Comparison of ENCODE assay signal across 9 cellular contexts in the genomic region with DNA sequence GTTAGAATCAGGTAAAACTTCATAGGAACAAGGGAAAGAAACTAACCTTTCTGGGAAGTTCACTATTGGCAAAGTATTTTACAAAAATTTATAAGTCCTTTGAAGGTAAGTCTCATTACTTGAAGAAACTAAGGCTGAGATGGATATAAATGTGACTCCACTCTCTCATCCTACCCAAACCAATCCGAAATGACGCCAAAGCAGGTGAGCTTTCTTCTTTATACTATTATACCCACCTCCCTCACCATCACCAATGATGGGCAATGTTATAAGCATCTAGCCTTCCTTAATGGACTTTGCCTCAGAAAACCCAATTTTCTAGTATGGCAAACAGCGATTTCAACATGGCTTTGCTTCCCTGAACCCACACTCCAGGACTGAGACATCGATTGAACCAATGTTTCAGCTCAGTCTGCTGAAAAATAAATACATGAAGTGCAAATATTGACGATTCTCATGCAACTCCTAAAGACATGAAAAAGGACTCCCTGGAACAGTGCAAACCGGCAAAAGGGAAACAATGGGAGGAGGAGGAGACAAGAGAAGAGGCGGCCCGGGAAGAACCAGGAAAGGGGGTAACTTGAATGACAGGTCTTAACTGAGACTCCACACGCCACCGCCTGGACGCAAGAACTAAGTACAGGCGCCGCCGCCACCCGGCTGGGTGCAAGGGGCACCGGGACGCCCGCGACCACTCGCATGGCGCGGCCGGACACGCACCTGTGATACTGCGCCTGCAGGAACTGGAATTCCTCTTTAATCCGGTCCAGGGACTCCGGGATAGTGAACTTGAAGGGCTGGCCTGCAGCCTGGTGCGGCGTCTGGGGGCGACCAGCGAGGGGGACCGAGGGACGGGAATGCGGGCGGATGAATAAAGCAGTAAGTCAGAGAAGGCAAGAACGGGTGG. TPM values are rescaled to one million over a fixed set of nuclear protein-coding genes. Genes with fewer than 3 reads are reported as not detected.
A peak's percentile ranks its signal among the peaks of the same experiment; 100 is the strongest.
DNase-seq lines count a peak whose midpoint lies in the region; ATAC-seq, FAIRE-seq and TF ChIP-seq lines count a peak whose summit lies in the region.
"Had no signal": no experiment of that assay in that cellular context is flagged by ENCODE, and none has a peak within 500 bp of the region (broad histone marks: within the 10 kb centered on the region; RNA-seq: fewer than 3 reads in every experiment).

No MANE protein-coding gene starts in this region.

- no peak overlapping the region for H3K4me3 Mint-ChIP-seq in activated CD8-positive, alpha-beta memory T cell treated with anti-CD3 and anti-CD28 coated beads, Interleukin-2, amount 10 ng/mL, durations not matched to agents 7 days and 5 days

- H3K27me3 ChIP-seq in bronchial epithelial cell (ENCODE audit: control insufficient read depth, insufficient read depth, low read length): no peaks in the 10 kb centered on the region
- peaks cover 10% of the 10 kb centered on the region for H3K27me3 ChIP-seq in iPS-15b (ENCODE audit: control insufficient read depth, insufficient read depth, low read length)

- CTCF ChIA-PET in activated CD8-positive, alpha-beta memory T cell treated with anti-CD3 and anti-CD28 coated beads, Interleukin-2, amount 10 ng/mL, durations not matched to agents 7 days and 5 days (lab: Charles Lee): no interaction called here

- no peak overlapping the region for H3K27ac Mint-ChIP-seq in activated CD8-positive, alpha-beta memory T cell treated with anti-CD3 and anti-CD28 coated beads, Interleukin-2, amount 10 ng/mL, durations not matched to agents 7 days and 5 days

- H3K36me3 ChIP-seq in bronchial epithelial cell (ENCODE audit: control insufficient read depth, insufficient read depth, low read length) (peaks cover 2% of the 10 kb centered on the region), iPS-15b (ENCODE audit: control insufficient read depth, insufficient read depth, low read length) (peaks cover 11% of the 10 kb centered on the region)

- no peak for ATAC-seq in activated CD8-positive, alpha-beta memory T cell treated with anti-CD3 and anti-CD28 coated beads, Interleukin-2, amount 10 ng/mL, durations not matched to agents 7 days and 5 days

- peaks cover 5% of the 10 kb centered on the region for H3K36me3 Mint-ChIP-seq in activated CD8-positive, alpha-beta memory T cell treated with anti-CD3 and anti-CD28 coated beads, Interleukin-2, amount 10 ng/mL, durations not matched to agents 7 days and 5 days

- DNase-seq in activated CD8-positive, alpha-beta memory T cell treated with anti-CD3 and anti-CD28 coated beads for 24 hours: peak; percentile 68
- no peak for DNase-seq in activated CD8-positive, alpha-beta memory T cell treated with anti-CD3 and anti-CD28 coated beads, Interleukin-2, amount 10 ng/mL, durations not matched to agents 7 days and 5 days
- DNase-seq in LHCN-M2 (ENCODE audit: low read depth): peak; percentile 83
- DNase-seq in RKO (ENCODE audit: low spot score): peak; percentile 90
- peak; percentile 67 for DNase-seq in bronchial epithelial cell (ENCODE audit: low read depth)
- peak; percentile 82 for DNase-seq in pulmonary artery endothelial cell (ENCODE audit: low read depth, low spot score)
- no peak for DNase-seq in NK-92 treated with Interleukin-12 subunit alpha and Interleukin-12 subunit beta, amount 100 ng/mL, for 24 hours (lab: John Stamatoyannopoulos, UW)

- peaks cover 8% of the 10 kb centered on the region for H3K4me1 Mint-ChIP-seq in activated CD8-positive, alpha-beta memory T cell treated with anti-CD3 and anti-CD28 coated beads, Interleukin-2, amount 10 ng/mL, durations not matched to agents 7 days and 5 days

- peak; percentile 75 for TF ChIP-seq CTCF in bronchial epithelial cell (IDR thresholded peaks at IDR 0.05; ENCODE audit: insufficient read depth, low read length, severe bottlenecking)

- peaks cover 11% of the 10 kb centered on the region for H3K4me1 ChIP-seq in iPS-15b (ENCODE audit: control insufficient read depth, insufficient read depth, low read length)

- H3K27me3 Mint-ChIP-seq in activated CD8-positive, alpha-beta memory T cell treated with anti-CD3 and anti-CD28 coated beads, Interleukin-2, amount 10 ng/mL, durations not matched to agents 7 days and 5 days: peaks cover 21% of the 10 kb centered on the region

- peak overlapping the region; percentile 86 for H3K9ac ChIP-seq in iPS-15b (ENCODE audit: low read depth, low read length)

- no peak for FAIRE-seq in bronchial epithelial cell (lab: Jason Lieb, UNC)
- FAIRE-seq: G401.6 had no signal

- no peaks in the 10 kb centered on the region for H3K9me3 ChIP-seq in iPS-15b (ENCODE audit: control insufficient read depth, insufficient read depth, low read length)

- H3K4me3 ChIP-seq in bronchial epithelial cell (ENCODE audit: low read depth, low read length): peak overlapping the region; percentile 77
- peak overlapping the region; percentile 53 for H3K4me3 ChIP-seq in iPS-15b (ENCODE audit: low read depth, low read length)

- no peaks in the 10 kb centered on the region for H3K9me3 Mint-ChIP-seq in activated CD8-positive, alpha-beta memory T cell treated with anti-CD3 and anti-CD28 coated beads, Interleukin-2, amount 10 ng/mL, durations not matched to agents 7 days and 5 days (ENCODE audit: low read depth)

RNA-seq across cellular contexts. Expression of a gene that starts 2.5 kb away (rescaled TPM):
- total RNA-seq in activated CD8-positive, alpha-beta memory T cell treated with anti-CD3 and anti-CD28 coated beads, Interleukin-2, amount 10 ng/mL, durations not matched to agents 7 days and 5 days: under 1 TPM; 0.41 to 0.42 TPM
- total RNA-seq in LHCN-M2 (2014; rRNA removed): 39.5 and 40.3 TPM in 2 replicates
- 17.5 TPM for polyA plus RNA-seq in LHCN-M2 (2012)
- 34.7 and 40.0 TPM in 2 replicates for total RNA-seq in bronchial epithelial cell
- total RNA-seq in pulmonary artery endothelial cell: 42.4 and 54.5 TPM in 2 replicates

Comparison
In these comparisons a context has a peak if more than half of its experiments do, and no peak if none do; other contexts are left out.
1. DNase-seq: peak in activated CD8-positive, alpha-beta memory T cell treated with anti-CD3 and anti-CD28 coated beads for 24 hours (single experiment), LHCN-M2 (single experiment), RKO (single experiment), bronchial epithelial cell (single experiment) and pulmonary artery endothelial cell (single experiment); none in activated CD8-positive, alpha-beta memory T cell treated with anti-CD3 and anti-CD28 coated beads, Interleukin-2, amount 10 ng/mL, durations not matched to agents 7 days and 5 days (single experiment) and NK-92 treated with Interleukin-12 subunit alpha and Interleukin-12 subunit beta, amount 100 ng/mL, for 24 hours (single experiment).
2. RNA of a gene that starts 2.5 kb away (total RNA-seq): 42.4 to 54.5 TPM in pulmonary artery endothelial cell, 39.5 to 40.3 TPM in LHCN-M2 and 34.7 to 40.0 TPM in bronchial epithelial cell; 0.41 to 0.42 TPM in activated CD8-positive, alpha-beta memory T cell treated with anti-CD3 and anti-CD28 coated beads, Interleukin-2, amount 10 ng/mL, durations not matched to agents 7 days and 5 days; every median in the first group is over 10 times any median in the second.